In the genomic region with DNA sequence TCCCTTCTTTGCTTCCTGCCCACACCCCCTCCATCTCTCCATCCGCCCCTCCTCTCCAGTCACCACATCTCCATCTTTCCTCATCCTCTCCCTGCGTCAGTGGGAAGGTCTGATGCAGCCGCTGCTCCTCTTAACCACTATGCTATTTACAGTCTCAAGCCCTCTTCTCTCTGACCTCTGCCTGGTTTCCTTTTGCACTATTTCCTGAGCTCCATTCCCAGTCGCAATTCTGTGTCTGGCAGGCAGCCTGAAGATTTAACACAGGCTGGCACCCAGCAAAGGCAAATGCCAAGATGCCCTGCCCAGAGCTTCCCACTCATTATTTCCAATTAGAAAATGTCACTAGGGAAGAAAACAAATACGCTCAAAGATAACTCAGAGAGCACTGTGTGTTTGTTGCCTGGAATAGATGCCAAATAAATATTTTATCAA, we compare ENCODE assay signal across 1 cellular context.
TF ChIP-seq lines count a peak whose summit lies in the region.

No MANE protein-coding gene starts in this region.

TF ChIP-seq in WTC11, 78 proteins besides CTCF, POLR2A, EP300 and RAD21 (continued from another document):
- TF ChIP-seq HMGXB4 (CRISPR knock-in tag; IDR thresholded peaks at IDR 0.05) (no peak), ZBTB43 (CRISPR knock-in tag; IDR thresholded peaks at IDR 0.05) (no peak)
